In the genomic region with DNA sequence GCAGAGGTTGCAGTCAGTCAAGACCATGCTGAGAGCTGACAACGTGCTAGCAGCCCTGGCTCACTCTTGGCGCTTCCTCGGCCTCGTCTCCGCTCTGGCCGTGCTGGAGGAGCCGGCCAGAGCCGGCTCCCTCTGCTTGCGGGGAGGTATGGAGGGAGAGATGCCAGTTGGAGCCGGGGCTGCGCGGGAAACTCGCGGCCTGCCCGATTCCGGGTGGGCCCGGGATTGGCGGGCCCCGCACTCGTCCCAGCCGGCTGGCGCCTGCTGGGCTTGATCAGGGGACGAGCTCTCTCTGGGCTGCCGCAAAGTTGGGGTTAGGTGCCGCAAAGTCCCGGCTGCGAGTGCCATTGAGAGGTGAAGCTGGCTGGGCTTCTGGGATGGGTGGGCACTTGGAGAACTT, we compare ENCODE assay signal across 2 cellular contexts.
A peak's percentile ranks its signal among the peaks of the same experiment; 100 is the strongest.
TF ChIP-seq lines count a peak whose summit lies in the region.

No MANE protein-coding gene starts in this region.

TF ChIP-seq in GM23338, 12 proteins besides CTCF, POLR2A, EP300 and RAD21 (continues in another document):
- TF ChIP-seq, protein P1, sequence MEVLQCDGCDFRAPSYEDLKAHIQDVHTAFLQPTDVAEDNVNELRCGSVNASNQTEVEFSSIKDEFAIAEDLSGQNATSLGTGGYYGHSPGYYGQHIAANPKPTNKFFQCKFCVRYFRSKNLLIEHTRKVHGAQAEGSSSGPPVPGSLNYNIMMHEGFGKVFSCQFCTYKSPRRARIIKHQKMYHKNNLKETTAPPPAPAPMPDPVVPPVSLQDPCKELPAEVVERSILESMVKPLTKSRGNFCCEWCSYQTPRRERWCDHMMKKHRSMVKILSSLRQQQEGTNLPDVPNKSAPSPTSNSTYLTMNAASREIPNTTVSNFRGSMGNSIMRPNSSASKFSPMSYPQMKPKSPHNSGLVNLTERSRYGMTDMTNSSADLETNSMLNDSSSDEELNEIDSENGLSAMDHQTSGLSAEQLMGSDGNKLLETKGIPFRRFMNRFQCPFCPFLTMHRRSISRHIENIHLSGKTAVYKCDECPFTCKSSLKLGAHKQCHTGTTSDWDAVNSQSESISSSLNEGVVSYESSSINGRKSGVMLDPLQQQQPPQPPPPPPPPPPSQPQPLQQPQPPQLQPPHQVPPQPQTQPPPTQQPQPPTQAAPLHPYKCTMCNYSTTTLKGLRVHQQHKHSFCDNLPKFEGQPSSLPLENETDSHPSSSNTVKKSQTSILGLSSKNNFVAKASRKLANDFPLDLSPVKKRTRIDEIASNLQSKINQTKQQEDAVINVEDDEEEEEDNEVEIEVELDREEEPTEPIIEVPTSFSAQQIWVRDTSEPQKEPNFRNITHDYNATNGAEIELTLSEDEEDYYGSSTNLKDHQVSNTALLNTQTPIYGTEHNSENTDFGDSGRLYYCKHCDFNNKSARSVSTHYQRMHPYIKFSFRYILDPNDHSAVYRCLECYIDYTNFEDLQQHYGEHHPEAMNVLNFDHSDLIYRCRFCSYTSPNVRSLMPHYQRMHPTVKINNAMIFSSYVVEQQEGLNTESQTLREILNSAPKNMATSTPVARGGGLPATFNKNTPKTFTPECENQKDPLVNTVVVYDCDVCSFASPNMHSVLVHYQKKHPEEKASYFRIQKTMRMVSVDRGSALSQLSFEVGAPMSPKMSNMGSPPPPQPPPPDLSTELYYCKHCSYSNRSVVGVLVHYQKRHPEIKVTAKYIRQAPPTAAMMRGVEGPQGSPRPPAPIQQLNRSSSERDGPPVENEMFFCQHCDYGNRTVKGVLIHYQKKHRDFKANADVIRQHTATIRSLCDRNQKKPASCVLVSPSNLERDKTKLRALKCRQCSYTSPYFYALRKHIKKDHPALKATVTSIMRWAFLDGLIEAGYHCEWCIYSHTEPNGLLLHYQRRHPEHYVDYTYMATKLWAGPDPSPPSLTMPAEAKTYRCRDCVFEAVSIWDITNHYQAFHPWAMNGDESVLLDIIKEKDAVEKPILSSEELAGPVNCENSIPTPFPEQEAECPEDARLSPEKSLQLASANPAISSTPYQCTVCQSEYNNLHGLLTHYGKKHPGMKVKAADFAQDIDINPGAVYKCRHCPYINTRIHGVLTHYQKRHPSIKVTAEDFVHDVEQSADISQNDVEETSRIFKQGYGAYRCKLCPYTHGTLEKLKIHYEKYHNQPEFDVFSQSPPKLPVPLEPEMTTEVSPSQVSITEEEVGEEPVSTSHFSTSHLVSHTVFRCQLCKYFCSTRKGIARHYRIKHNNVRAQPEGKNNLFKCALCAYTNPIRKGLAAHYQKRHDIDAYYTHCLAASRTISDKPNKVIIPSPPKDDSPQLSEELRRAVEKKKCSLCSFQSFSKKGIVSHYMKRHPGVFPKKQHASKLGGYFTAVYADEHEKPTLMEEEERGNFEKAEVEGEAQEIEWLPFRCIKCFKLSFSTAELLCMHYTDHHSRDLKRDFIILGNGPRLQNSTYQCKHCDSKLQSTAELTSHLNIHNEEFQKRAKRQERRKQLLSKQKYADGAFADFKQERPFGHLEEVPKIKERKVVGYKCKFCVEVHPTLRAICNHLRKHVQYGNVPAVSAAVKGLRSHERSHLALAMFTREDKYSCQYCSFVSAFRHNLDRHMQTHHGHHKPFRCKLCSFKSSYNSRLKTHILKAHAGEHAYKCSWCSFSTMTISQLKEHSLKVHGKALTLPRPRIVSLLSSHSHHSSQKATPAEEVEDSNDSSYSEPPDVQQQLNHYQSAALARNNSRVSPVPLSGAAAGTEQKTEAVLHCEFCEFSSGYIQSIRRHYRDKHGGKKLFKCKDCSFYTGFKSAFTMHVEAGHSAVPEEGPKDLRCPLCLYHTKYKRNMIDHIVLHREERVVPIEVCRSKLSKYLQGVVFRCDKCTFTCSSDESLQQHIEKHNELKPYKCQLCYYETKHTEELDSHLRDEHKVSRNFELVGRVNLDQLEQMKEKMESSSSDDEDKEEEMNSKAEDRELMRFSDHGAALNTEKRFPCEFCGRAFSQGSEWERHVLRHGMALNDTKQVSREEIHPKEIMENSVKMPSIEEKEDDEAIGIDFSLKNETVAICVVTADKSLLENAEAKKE (CRISPR knock-in tag; IDR thresholded peaks at IDR 0.05): no peak
- TF ChIP-seq NANOG (IDR thresholded peaks at IDR 0.05; ENCODE audit: borderline replicate concordance) (no peak), ZNF114 (CRISPR knock-in tag; IDR thresholded peaks at IDR 0.05) (no peak), ZNF331 (CRISPR knock-in tag; IDR thresholded peaks at IDR 0.05; ENCODE audit: low read depth) (no peak), CREB1 (CRISPR knock-in tag; IDR thresholded peaks at IDR 0.05; ENCODE audit: low read depth) (no peak), POLR2AphosphoS5 (IDR thresholded peaks at IDR 0.05; ENCODE audit: low read depth) (no peak), EZH2phosphoT487 (IDR thresholded peaks at IDR 0.05; ENCODE audit: unreplicated experiment) (no peak), STAT1 (IDR thresholded peaks at IDR 0.05; ENCODE audit: unreplicated experiment) (no peak), EZH2 (IDR thresholded peaks at IDR 0.05; ENCODE audit: low read depth, unreplicated experiment) (no peak), JUNB (IDR thresholded peaks at IDR 0.05; ENCODE audit: unreplicated experiment) (no peak)
- TF ChIP-seq, protein P2, sequence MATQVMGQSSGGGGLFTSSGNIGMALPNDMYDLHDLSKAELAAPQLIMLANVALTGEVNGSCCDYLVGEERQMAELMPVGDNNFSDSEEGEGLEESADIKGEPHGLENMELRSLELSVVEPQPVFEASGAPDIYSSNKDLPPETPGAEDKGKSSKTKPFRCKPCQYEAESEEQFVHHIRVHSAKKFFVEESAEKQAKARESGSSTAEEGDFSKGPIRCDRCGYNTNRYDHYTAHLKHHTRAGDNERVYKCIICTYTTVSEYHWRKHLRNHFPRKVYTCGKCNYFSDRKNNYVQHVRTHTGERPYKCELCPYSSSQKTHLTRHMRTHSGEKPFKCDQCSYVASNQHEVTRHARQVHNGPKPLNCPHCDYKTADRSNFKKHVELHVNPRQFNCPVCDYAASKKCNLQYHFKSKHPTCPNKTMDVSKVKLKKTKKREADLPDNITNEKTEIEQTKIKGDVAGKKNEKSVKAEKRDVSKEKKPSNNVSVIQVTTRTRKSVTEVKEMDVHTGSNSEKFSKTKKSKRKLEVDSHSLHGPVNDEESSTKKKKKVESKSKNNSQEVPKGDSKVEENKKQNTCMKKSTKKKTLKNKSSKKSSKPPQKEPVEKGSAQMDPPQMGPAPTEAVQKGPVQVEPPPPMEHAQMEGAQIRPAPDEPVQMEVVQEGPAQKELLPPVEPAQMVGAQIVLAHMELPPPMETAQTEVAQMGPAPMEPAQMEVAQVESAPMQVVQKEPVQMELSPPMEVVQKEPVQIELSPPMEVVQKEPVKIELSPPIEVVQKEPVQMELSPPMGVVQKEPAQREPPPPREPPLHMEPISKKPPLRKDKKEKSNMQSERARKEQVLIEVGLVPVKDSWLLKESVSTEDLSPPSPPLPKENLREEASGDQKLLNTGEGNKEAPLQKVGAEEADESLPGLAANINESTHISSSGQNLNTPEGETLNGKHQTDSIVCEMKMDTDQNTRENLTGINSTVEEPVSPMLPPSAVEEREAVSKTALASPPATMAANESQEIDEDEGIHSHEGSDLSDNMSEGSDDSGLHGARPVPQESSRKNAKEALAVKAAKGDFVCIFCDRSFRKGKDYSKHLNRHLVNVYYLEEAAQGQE (IDR thresholded peaks at IDR 0.05; ENCODE audit: unreplicated experiment): no peak

TF ChIP-seq in H1, 55 proteins besides CTCF, POLR2A, EP300 and RAD21:
- TF ChIP-seq, protein P3, sequence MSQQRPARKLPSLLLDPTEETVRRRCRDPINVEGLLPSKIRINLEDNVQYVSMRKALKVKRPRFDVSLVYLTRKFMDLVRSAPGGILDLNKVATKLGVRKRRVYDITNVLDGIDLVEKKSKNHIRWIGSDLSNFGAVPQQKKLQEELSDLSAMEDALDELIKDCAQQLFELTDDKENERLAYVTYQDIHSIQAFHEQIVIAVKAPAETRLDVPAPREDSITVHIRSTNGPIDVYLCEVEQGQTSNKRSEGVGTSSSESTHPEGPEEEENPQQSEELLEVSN (IDR thresholded peaks at IDR 0.05): 0 out of 2 replicates have a peak, but pooled peaks have one; percentile 14
- no peak for TF ChIP-seq SP2 (IDR thresholded peaks at IDR 0.05; ENCODE audit: low read length)
